16 cellular contexts compared by ENCODE assay signal in genomic region chr9:76082062-76082461, GRCh38.
DNase-seq lines count a peak whose midpoint lies in the region; TF ChIP-seq lines count a peak whose summit lies in the region.
"Had no signal": no experiment of that assay in that cellular context is flagged by ENCODE, and none has a peak within 500 bp of the region (broad histone marks: within the 10 kb centered on the region; RNA-seq: fewer than 3 reads in every experiment).

No MANE protein-coding gene starts in this region.

- H3K4me1 Mint-ChIP-seq in type B pancreatic cell (ENCODE audit: unreplicated experiment), result peaks cover 5% of the 10 kb centered on the region
- H3K4me1 Mint-ChIP-seq: IgD-negative memory B cell had no signal

- no peak overlapping the region for H4K8ac ChIP-seq in neuronal stem cell (ENCODE audit: low read depth, low read length)

- in situ Hi-C loops in G401 (cut with HindIII; ENCODE audit: low sequenced_read_pairs), result no loop called here

- no peak overlapping the region for H2AK5ac ChIP-seq in neuronal stem cell (ENCODE audit: low read depth, low read length)

- no peak overlapping the region for H3K27ac Mint-ChIP-seq in type B pancreatic cell
- H3K27ac Mint-ChIP-seq: CD4-positive, alpha-beta memory T cell had no signal

- H3K4me1 ChIP-seq in neuronal stem cell (ENCODE audit: control insufficient read depth in 2 of 2, insufficient read depth in 1 of 2, low read depth in 1 of 2, low read length in 2 of 2), result no peaks in the 10 kb centered on the region
- H3K4me1 ChIP-seq: HAP-1 had no signal

- no peaks in the 10 kb centered on the region for H3K27me3 Mint-ChIP-seq in type B pancreatic cell
- H3K27me3 Mint-ChIP-seq: CD4-positive, alpha-beta memory T cell; IgD-negative memory B cell had no signal

- no peak overlapping the region for H3K18ac ChIP-seq in neuronal stem cell (ENCODE audit: low read length)

- H3K9me3 Mint-ChIP-seq in type B pancreatic cell, result no peaks in the 10 kb centered on the region

- H3K36me3 ChIP-seq in neuronal stem cell (replicated peaks in 1 of 2; ENCODE audit: control insufficient read depth in 2 of 2, insufficient read depth in 2 of 2, low read length in 2 of 2), result peaks cover 0 to 3% of the 10 kb centered on the region in 2 donors
- H3K36me3 ChIP-seq: HAP-1 had no signal

- no peak overlapping the region for H2BK120ac ChIP-seq in neuronal stem cell (ENCODE audit: low read depth, low read length)

- H3K9me3 ChIP-seq in neuronal stem cell (replicated peaks in 1 of 2; ENCODE audit: control insufficient read depth in 2 of 2, insufficient read depth in 1 of 2, low read depth in 1 of 2, low read length in 2 of 2), result peaks cover 3 to 4% of the 10 kb centered on the region in 2 donors
- H3K9me3 ChIP-seq: HAP-1 had no signal

- H3K14ac ChIP-seq in neuronal stem cell (ENCODE audit: low read length), result no peak overlapping the region

- H4K91ac ChIP-seq in neuronal stem cell (ENCODE audit: low read depth, low read length, poor library complexity), result no peak overlapping the region

- peaks cover 34% of the 10 kb centered on the region for H3K36me3 Mint-ChIP-seq in type B pancreatic cell
- H3K36me3 Mint-ChIP-seq: IgD-negative memory B cell had no signal

- TF ChIP-seq CTCF in type B pancreatic cell (conservative IDR thresholded peaks at IDR 0.05), result no peak

- peak; percentile 28 for DNase-seq in Ammon's horn (ENCODE audit: low spot score)
- DNase-seq in G401 (ENCODE audit: low spot score), result peak; percentile 9
- peak; percentile 20 for DNase-seq in globus pallidus (ENCODE audit: low spot score)
- DNase-seq in pons (ENCODE audit: low spot score), result peak; percentile 11
- DNase-seq in neuronal stem cell (ENCODE audit: low spot score), result no peak
- no peak for DNase-seq in type B pancreatic cell (ENCODE audit: extremely low spot score, unreplicated experiment)
- DNase-seq in DMS79 treated with DMSO at 0.1 percent for 48 hours (lab: John Stamatoyannopoulos, UW), result no peak
- DNase-seq: ACHN, Calu3, DND-41, EL, GM23248 had no signal

- H3K27me3 ChIP-seq in neuronal stem cell (ENCODE audit: control insufficient read depth in 3 of 3, insufficient read depth in 3 of 3, low read depth in 1 of 3, low read length in 3 of 3), result no peaks in the 10 kb centered on the region

- H3K4ac ChIP-seq in neuronal stem cell (ENCODE audit: low read length), result no peak overlapping the region

- H3K4me2 ChIP-seq in neuronal stem cell (ENCODE audit: insufficient read depth, low read length, poor library complexity, severe bottlenecking), result no peak overlapping the region

- H2BK5ac ChIP-seq in neuronal stem cell (ENCODE audit: low read length), result no peak overlapping the region

- no peak overlapping the region for H2BK15ac ChIP-seq in neuronal stem cell (ENCODE audit: low read length)

- no peak overlapping the region for H3K9ac ChIP-seq in neuronal stem cell (ENCODE audit: low read depth, low read length, poor library complexity)
- H3K9ac ChIP-seq: GM23248 had no signal

- no peak overlapping the region for H2AFZ ChIP-seq in neuronal stem cell (ENCODE audit: low read length)
- H2AFZ ChIP-seq: GM23248 had no signal

- H3K23ac ChIP-seq in neuronal stem cell (ENCODE audit: low read depth, low read length, poor library complexity), result no peak overlapping the region

- H3K4me3 Mint-ChIP-seq in type B pancreatic cell, result no peak overlapping the region
- H3K4me3 Mint-ChIP-seq: CD4-positive, alpha-beta memory T cell; IgD-negative memory B cell had no signal

- H3K79me1 ChIP-seq in neuronal stem cell (ENCODE audit: low read depth, low read length), result no peaks in the 10 kb centered on the region

- no peak overlapping the region for H3K4me3 ChIP-seq in neuronal stem cell (ENCODE audit: low read length in 2 of 2)
- H3K4me3 ChIP-seq: GM23248, HAP-1 had no signal

- no peak overlapping the region for H3K27ac ChIP-seq in neuronal stem cell (replicated peaks; ENCODE audit: low read length)
- H3K27ac ChIP-seq: C4-2B, GM23248 had no signal

- no peak overlapping the region for H2BK12ac ChIP-seq in neuronal stem cell (ENCODE audit: low read length)

Comparison
In these comparisons a context has a peak if more than half of its experiments do, and no peak if none do; other contexts are left out.
1. DNase-seq: peak in Ammon's horn (single experiment), G401 (single experiment), globus pallidus (single experiment) and pons (single experiment); none in neuronal stem cell (single experiment), type B pancreatic cell (single experiment) and DMS79 treated with DMSO at 0.1 percent for 48 hours (single experiment).